In the genomic region with DNA sequence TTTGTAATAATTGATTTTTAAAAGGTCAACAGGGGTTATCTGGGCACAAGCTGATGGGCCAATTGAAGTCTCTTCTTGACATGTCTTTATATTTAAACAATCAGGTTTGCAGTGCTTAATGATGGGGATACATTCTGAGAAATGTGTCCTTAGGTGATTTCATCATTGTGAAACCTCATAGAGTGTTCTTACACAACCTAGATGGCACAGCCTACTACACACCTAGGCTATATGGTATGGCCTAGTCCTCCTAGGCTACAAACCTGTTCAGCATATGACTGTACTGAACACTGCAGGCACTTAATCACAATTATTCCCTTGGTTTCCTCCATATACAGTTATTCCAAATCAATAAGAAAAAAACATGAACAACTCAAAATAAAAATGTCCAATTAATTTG, we compare ENCODE assay signal across 1 cellular context.
TF ChIP-seq lines count a peak whose summit lies in the region.

No MANE protein-coding gene starts in this region.

TF ChIP-seq in IMR-90, 13 proteins besides CTCF, POLR2A, EP300 and RAD21 (continued from another document):
- TF ChIP-seq, protein P1, sequence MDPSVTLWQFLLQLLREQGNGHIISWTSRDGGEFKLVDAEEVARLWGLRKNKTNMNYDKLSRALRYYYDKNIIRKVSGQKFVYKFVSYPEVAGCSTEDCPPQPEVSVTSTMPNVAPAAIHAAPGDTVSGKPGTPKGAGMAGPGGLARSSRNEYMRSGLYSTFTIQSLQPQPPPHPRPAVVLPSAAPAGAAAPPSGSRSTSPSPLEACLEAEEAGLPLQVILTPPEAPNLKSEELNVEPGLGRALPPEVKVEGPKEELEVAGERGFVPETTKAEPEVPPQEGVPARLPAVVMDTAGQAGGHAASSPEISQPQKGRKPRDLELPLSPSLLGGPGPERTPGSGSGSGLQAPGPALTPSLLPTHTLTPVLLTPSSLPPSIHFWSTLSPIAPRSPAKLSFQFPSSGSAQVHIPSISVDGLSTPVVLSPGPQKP (IDR thresholded peaks at IDR 0.05; ENCODE audit: borderline replicate concordance, low read depth, low read length): no peak
- TF ChIP-seq MXI1 (IDR thresholded peaks at IDR 0.05; ENCODE audit: borderline replicate concordance, low read depth, low read length) (no peak), FOS (IDR thresholded peaks at IDR 0.05; ENCODE audit: low read depth, low read length) (no peak), RCOR1 (IDR thresholded peaks at IDR 0.05; ENCODE audit: insufficient replicate concordance, low read length) (no peak), CEBPB (IDR thresholded peaks at IDR 0.05; ENCODE audit: low read depth, low read length) (no peak)
